8 cellular contexts compared by ENCODE assay signal in the genomic region with DNA sequence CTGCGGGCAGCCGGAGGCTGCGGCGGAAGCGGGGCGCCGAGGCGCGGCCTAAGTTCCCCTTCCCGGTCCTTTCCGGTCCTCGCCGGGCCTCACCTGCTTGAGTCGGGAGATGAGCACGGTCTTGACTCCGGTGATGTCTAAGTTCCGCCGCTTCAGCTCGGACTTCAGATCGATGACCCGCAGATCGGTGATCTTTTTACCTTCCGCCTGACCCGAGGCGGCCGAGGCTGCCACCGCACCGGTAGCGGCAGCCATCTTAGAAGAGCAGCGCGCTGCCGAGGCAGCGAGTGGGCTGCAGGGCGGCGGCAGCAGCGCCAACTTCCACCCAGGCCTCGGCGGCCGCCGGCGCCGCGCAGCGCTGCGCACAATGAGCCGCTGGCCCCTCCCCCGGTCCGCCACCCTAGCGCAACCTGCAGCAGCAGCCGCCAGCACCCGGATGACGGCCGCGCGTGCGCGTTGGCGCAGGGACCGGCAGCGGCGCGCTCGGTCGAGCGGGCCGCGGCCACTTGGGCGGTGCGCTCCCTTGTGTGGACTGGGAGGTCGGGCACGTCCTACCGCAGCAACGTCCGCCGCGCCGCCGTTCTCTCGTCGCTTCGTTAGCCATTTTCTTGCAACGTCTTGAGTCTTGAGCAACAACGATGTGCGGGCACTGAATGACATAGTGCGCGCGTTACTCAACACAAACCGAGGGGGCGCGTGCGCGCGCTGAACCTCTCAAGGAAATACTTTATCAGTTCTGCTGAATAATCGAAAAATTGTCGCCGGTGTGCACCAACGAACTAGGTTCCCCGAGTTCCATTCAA. TPM values are rescaled to one million over a fixed set of nuclear protein-coding genes. Genes with fewer than 3 reads are reported as not detected.
DNase-seq lines count a peak whose midpoint lies in the region; ATAC-seq, FAIRE-seq and TF ChIP-seq lines count a peak whose summit lies in the region.

A gene (minus strand): TSS at position 369 of the 803 bp plus-strand sequence. CDS start 114 bp downstream, at position 255.

- no peaks in the 10 kb centered on the region for H3K9me3 ChIP-seq in keratinocyte (ENCODE audit: control insufficient read depth, low read depth, low read length)

- peak; percentile 15 to 20 (median 16) for TF ChIP-seq CTCF in keratinocyte (optimal IDR thresholded peaks at IDR 0.05 in 1 of 3, IDR thresholded peaks at IDR 0.05 in 1 of 3, conservative IDR thresholded peaks at IDR 0.05 in 1 of 3; ENCODE audit: extremely low read depth in 1 of 3, insufficient read depth in 2 of 3, low read length in 3 of 3)

- H3K79me2 ChIP-seq in keratinocyte (ENCODE audit: control insufficient read depth, insufficient read depth, low read length): peaks cover 46% of the 10 kb centered on the region

- peak within 1 kb of the TSS; percentile 89 for H3K4me2 ChIP-seq in keratinocyte (ENCODE audit: control insufficient read depth, extremely low read depth, insufficient read depth, low read depth, low read length)

- H3K36me3 ChIP-seq in keratinocyte (ENCODE audit: control insufficient read depth in 2 of 2, extremely low read depth in 1 of 2, insufficient read depth in 2 of 2, low read length in 2 of 2): peaks cover 0 to 8% of the 10 kb centered on the region in 2 experiments

- no peaks in the 10 kb centered on the region for H3K27me3 ChIP-seq in keratinocyte (ENCODE audit: control insufficient read depth, extremely low read depth, insufficient read depth, low read length)

- H3K9ac ChIP-seq in keratinocyte (ENCODE audit: control insufficient read depth, extremely low read depth, insufficient read depth, low read length): peak within 1 kb of the TSS; percentile 98

- peak within 1 kb of the TSS; percentile 81 for H3K27ac ChIP-seq in keratinocyte (ENCODE audit: control insufficient read depth, insufficient read depth, low read length)

- H3K4me1 ChIP-seq in keratinocyte (ENCODE audit: control insufficient read depth, extremely low read depth, insufficient read depth, low read length): peaks cover 14% of the 10 kb centered on the region

- H3K4me3 ChIP-seq in keratinocyte (ENCODE audit: control insufficient read depth in 2 of 3, extremely low read depth in 1 of 3, insufficient read depth in 2 of 3, low read depth in 1 of 3, low read length in 3 of 3): peak within 1 kb of the TSS; percentile 76 to 100 (median 99)

- DNase-seq in AG20443 (ENCODE audit: low spot score) (peak; percentile 97), NCI-H446 (lab: John Stamatoyannopoulos, UW) (peak; percentile 63 to 93), keratinocyte (ENCODE audit: low read depth, low spot score) (peak; percentile 45)
- DNase-seq in activated CD4-positive, CD25-positive, alpha-beta regulatory T cell treated with anti-CD3 and anti-CD28 coated beads, Interleukin-2, amount 50 U/mL, for 16 hours (ENCODE audit: low read depth, low spot score): peak; percentile 80
- DNase-seq in central memory CD4-positive, alpha-beta T cell: peak; percentile 93
- DNase-seq in stimulated activated CD4-positive, alpha-beta T cell treated with anti-CD3 and anti-CD28 coated beads, Interleukin-12 subunit alpha, Interleukin-12 subunit beta, amount 100 ng/mL, for 48 hours (ENCODE audit: low read depth in 2 of 3, low spot score in 1 of 3): peak; percentile 82 to 91 (median 89)

- no peaks in the 10 kb centered on the region for H3K9me1 ChIP-seq in keratinocyte (ENCODE audit: control insufficient read depth, extremely low read depth, insufficient read depth, low read length)

- H2AFZ ChIP-seq in keratinocyte (ENCODE audit: control insufficient read depth, low read length): peak within 1 kb of the TSS; percentile 95

- peak; percentile 90 for ATAC-seq in GM19035 (IDR thresholded peaks at IDR 0.05; ENCODE audit: unreplicated experiment)
- peak; percentile 87 for ATAC-seq in HG03342 (IDR thresholded peaks at IDR 0.05; ENCODE audit: unreplicated experiment)

- H4K20me1 ChIP-seq in keratinocyte (ENCODE audit: control insufficient read depth, extremely low read depth, insufficient read depth, low read length): no peaks in the 10 kb centered on the region

- no peak for FAIRE-seq in keratinocyte (lab: Jason Lieb, UNC)

- dilution Hi-C loops in keratinocyte (cut with MboI; ENCODE audit: extremely low pct_ligation_motif_present, low sequenced_read_pairs): no loop called here

RNA-seq across cellular contexts. Expression of the gene that starts here (rescaled TPM):
- polyA plus RNA-seq in keratinocyte: 28.7 to 58.9 TPM (median 31.3 TPM) in 3 replicates
- 426 TPM for polyA plus RNA-seq in keratinocyte (2011; ENCODE audit: low read depth)
- 25.1 and 32.8 TPM in 2 replicates for polyA plus RNA-seq in keratinocyte (2011; cell fraction: cytosol; rRNA removed)
- 95.5 and 128 TPM in 2 replicates for polyA plus RNA-seq in keratinocyte (2011; cell fraction: nucleus; rRNA removed)
- polyA plus RNA-seq in keratinocyte (2012; ENCODE audit: low replicate concordance): 63.6 and 64.6 TPM in 2 replicates
- 11.1 to 59.3 TPM (median 48.7 TPM) in 3 replicates for polyA minus RNA-seq in keratinocyte
- polyA minus RNA-seq in keratinocyte (2011; cell fraction: cytosol; rRNA and poly(A)+ RNA removed): 11.1 TPM
- 41.8 and 60.1 TPM in 2 replicates for polyA minus RNA-seq in keratinocyte (2011; cell fraction: nucleus; rRNA and poly(A)+ RNA removed)

Comparison
In these comparisons a context has a peak if more than half of its experiments do, and no peak if none do; other contexts are left out.
1. Peak in every context shown above with its lines: DNase-seq, ATAC-seq, H3K4me3 ChIP-seq and H3K27ac ChIP-seq.
2. DNase-seq: peak in every context shown above with its lines; median percentile 97 in AG20443; 93 in central memory CD4-positive, alpha-beta T cell; 89 in stimulated activated CD4-positive, alpha-beta T cell treated with anti-CD3 and anti-CD28 coated beads, Interleukin-12 subunit alpha, Interleukin-12 subunit beta, amount 100 ng/mL, for 48 hours; 80 in activated CD4-positive, CD25-positive, alpha-beta regulatory T cell treated with anti-CD3 and anti-CD28 coated beads, Interleukin-2, amount 50 U/mL, for 16 hours; 78 in NCI-H446; 45 in keratinocyte.